In genomic region chr9:108184941-108185340, GRCh38 we compare ENCODE assay signal across 14 cellular contexts.
DNase-seq lines count a peak whose midpoint lies in the region; ATAC-seq and TF ChIP-seq lines count a peak whose summit lies in the region.
"Had no signal": no experiment of that assay in that cellular context is flagged by ENCODE, and none has a peak within 500 bp of the region (broad histone marks: within the 10 kb centered on the region; RNA-seq: fewer than 3 reads in every experiment).

No MANE protein-coding gene starts in this region.

- DNase-seq in ELR (ENCODE audit: low read depth) (peak; percentile 66), RPMI7951 (ENCODE audit: low read depth) (peak; percentile 81), fibroblast of the aortic adventitia (ENCODE audit: low read depth) (peak; percentile 59), psoas muscle (peak in 1 of 2 donors; percentile 19), T-cell (no peak), activated gamma-delta T cell treated with Interleukin-2 at 50 U/mL for 16 hours (no peak), OCI-M1 (lab: John Stamatoyannopoulos, UW) (no peak)
- DNase-seq in activated CD4-positive, alpha-beta T cell treated with anti-CD3 and anti-CD28 coated beads, Interleukin-2, amount 50 U/mL, for 48 hours = no peak
- DNase-seq: CD4-positive, alpha-beta memory T cell; NCI-H2081 treated with DMSO at 0.1 percent for 48 hours; SIG-M5; upper lobe of left lung had no signal

- H3K4me3 Mint-ChIP-seq in T-cell = no peak overlapping the region
- H3K4me3 Mint-ChIP-seq: CD4-positive, alpha-beta memory T cell had no signal

- H3K36me3 Mint-ChIP-seq in T-cell = no peaks in the 10 kb centered on the region
- H3K36me3 Mint-ChIP-seq: activated naive CD4-positive, alpha-beta T cell treated with anti-CD3 and anti-CD28 coated beads, Interleukin-2, amount 50 U/mL, for 72 hours; CD4-positive, alpha-beta memory T cell had no signal

- 17 to 30% (median 20%) methylated on average over 3 of the region's 3 CpGs for WGBS in psoas muscle, 3 donors

- H3K27ac Mint-ChIP-seq in T-cell = no peak overlapping the region
- H3K27ac Mint-ChIP-seq: activated naive CD4-positive, alpha-beta T cell treated with anti-CD3 and anti-CD28 coated beads, Interleukin-2, amount 50 U/mL, for 72 hours; CD4-positive, alpha-beta memory T cell had no signal

- H3K27me3 ChIP-seq in psoas muscle (ENCODE audit: insufficient read depth in 3 of 3, low read length in 2 of 3) = no peaks in the 10 kb centered on the region
- H3K27me3 ChIP-seq: upper lobe of left lung had no signal

- POLR2A ChIA-PET in T-cell (lab: Charles Lee) = no interaction called here

- intact Hi-C loops in psoas muscle (cut with DNase I) = no loop called here

- no peaks in the 10 kb centered on the region for H3K36me3 ChIP-seq in psoas muscle (ENCODE audit: insufficient read depth in 1 of 2, low read depth in 1 of 2)
- H3K36me3 ChIP-seq: upper lobe of left lung had no signal

- H3K27ac ChIP-seq in psoas muscle = peak overlapping the region; percentile 6
- H3K27ac ChIP-seq: upper lobe of left lung had no signal

- peaks cover 0 to 18% (median 3%) of the 10 kb centered on the region in 3 donors for H3K9me3 Mint-ChIP-seq in T-cell

- peaks cover 19% of the 10 kb centered on the region for H3K4me1 ChIP-seq in psoas muscle
- H3K4me1 ChIP-seq: upper lobe of left lung had no signal

- no peak for TF ChIP-seq CTCF in fibroblast of the aortic adventitia (IDR thresholded peaks at IDR 0.05; ENCODE audit: insufficient read depth, low read length)
- TF ChIP-seq CTCF in psoas muscle (IDR thresholded peaks at IDR 0.05) = no peak

- no peaks in the 10 kb centered on the region for H3K4me1 Mint-ChIP-seq in T-cell
- H3K4me1 Mint-ChIP-seq: CD4-positive, alpha-beta memory T cell had no signal

- ATAC-seq in psoas muscle (peak in 3 of 4 donors; percentile 24 to 57 (median 42)), T-cell (replicated peaks in 1 of 4) (no peak)
- ATAC-seq: activated naive CD4-positive, alpha-beta T cell treated with anti-CD3 and anti-CD28 coated beads, Interleukin-2, amount 50 U/mL, for 72 hours; left lobe of liver had no signal

- H3K9me3 ChIP-seq in psoas muscle = no peaks in the 10 kb centered on the region
- H3K9me3 ChIP-seq: upper lobe of left lung had no signal

- CTCF ChIA-PET in T-cell (lab: Charles Lee) = interaction anchor here in 1 of 2 donors (0.5 kb wide), 1 partner anchor 1635 kb away, joined by 3 read pairs; no protein-coding TSS in a partner anchor

- H3K4me3 ChIP-seq in fibroblast of the aortic adventitia (ENCODE audit: low read depth, low read length) (no peak overlapping the region), psoas muscle (no peak overlapping the region)
- H3K4me3 ChIP-seq: upper lobe of left lung had no signal

- H3K27me3 Mint-ChIP-seq in T-cell = no peaks in the 10 kb centered on the region
- H3K27me3 Mint-ChIP-seq: CD4-positive, alpha-beta memory T cell had no signal

Comparison
In these comparisons a context has a peak if more than half of its experiments do, and no peak if none do; other contexts are left out.
1. DNase-seq: peak in ELR (single experiment), RPMI7951 (single experiment) and fibroblast of the aortic adventitia (single experiment); none in T-cell (0 of 34), activated gamma-delta T cell treated with Interleukin-2 at 50 U/mL for 16 hours (single experiment), OCI-M1 (single experiment) and activated CD4-positive, alpha-beta T cell treated with anti-CD3 and anti-CD28 coated beads, Interleukin-2, amount 50 U/mL, for 48 hours (0 of 2).
2. ATAC-seq: peak in psoas muscle (3 of 4); none in T-cell (0 of 4).